In genomic region chr3:179163503-179163902, GRCh38 we compare ENCODE assay signal across 25 cellular contexts.
"Had no signal": no experiment of that assay in that cellular context is flagged by ENCODE, and none has a peak within 500 bp of the region (broad histone marks: within the 10 kb centered on the region; RNA-seq: fewer than 3 reads in every experiment).

No MANE protein-coding gene starts in this region.

- DNase-seq: activated CD4-positive, alpha-beta T cell treated with anti-CD3 and anti-CD28 coated beads for 36 hours; activated CD8-positive, alpha-beta memory T cell treated with anti-CD3 and anti-CD28 coated beads, Interleukin-2, amount 10 ng/mL, durations not matched to agents 7 days and 5 days; activated effector memory CD4-positive, alpha-beta T cell treated with Interleukin-2 at 50 U/mL for 16 hours; activated naive CD4-positive, alpha-beta T cell; activated T-cell treated with anti-CD3 and anti-CD28 coated beads, Interleukin-2, amount 50 U/mL, for 24 hours; amygdala; Karpas-422; MM.1S; NCI-H1105; NCI-H1436; NCI-H1694 treated with DMSO at 0.1 percent for 48 hours; NCI-H2029 treated with DMSO at 0.1 percent for 48 hours; NCI-H345; NCI-H510A; NCI-H526 treated with DMSO at 0.1 percent for 48 hours; NK-92 treated with Interleukin-12 subunit alpha and Interleukin-12 subunit beta, amount 100 ng/mL, for 24 hours; PC-9; SHP77 treated with DMSO at 0.1 percent for 48 hours; T-cell; T-helper 2 cell had no signal

- H3K27ac Mint-ChIP-seq: activated CD4-positive, alpha-beta T cell treated with anti-CD3 and anti-CD28 coated beads for 36 hours; activated CD8-positive, alpha-beta memory T cell treated with anti-CD3 and anti-CD28 coated beads, Interleukin-2, amount 10 ng/mL, durations not matched to agents 7 days and 5 days; activated naive CD4-positive, alpha-beta T cell treated with anti-CD3 and anti-CD28 coated beads, Interleukin-2, amount 50 U/mL, for 24 hours; activated T-cell treated with anti-CD3 and anti-CD28 coated beads, Interleukin-2, amount 50 U/mL, for 24 hours; activated T-helper 1 cell treated with anti-CD3 and anti-CD28 coated beads, Interleukin-12 subunit alpha, Interleukin-12 subunit beta, Interleukin-2, Interleukin-4 antibody, amounts not matched to agents 30 ng/mL and 10 ng/mL and 1 ng/mL, durations not matched to agents 14 hours and 24 hours and 36 hours; brain; T-cell had no signal

- H3K9me3 Mint-ChIP-seq: activated naive CD4-positive, alpha-beta T cell treated with anti-CD3 and anti-CD28 coated beads, Interleukin-2, amount 50 U/mL, for 24 hours; activated T-cell treated with anti-CD3 and anti-CD28 coated beads, Interleukin-2, amount 50 U/mL, for 24 hours; central memory CD8-positive, alpha-beta T cell had no signal

- H3K4me3 Mint-ChIP-seq: activated CD4-positive, alpha-beta T cell treated with anti-CD3 and anti-CD28 coated beads for 36 hours; activated CD8-positive, alpha-beta memory T cell treated with anti-CD3 and anti-CD28 coated beads, Interleukin-2, amount 10 ng/mL, durations not matched to agents 7 days and 5 days; activated naive CD4-positive, alpha-beta T cell treated with anti-CD3 and anti-CD28 coated beads, Interleukin-2, amount 50 U/mL, for 24 hours; activated T-cell treated with anti-CD3 and anti-CD28 coated beads, Interleukin-2, amount 50 U/mL, for 24 hours; activated T-helper 1 cell treated with anti-CD3 and anti-CD28 coated beads, Interleukin-12 subunit alpha, Interleukin-12 subunit beta, Interleukin-2, Interleukin-4 antibody, amounts not matched to agents 30 ng/mL and 10 ng/mL and 1 ng/mL, durations not matched to agents 14 hours and 24 hours and 36 hours; brain; central memory CD8-positive, alpha-beta T cell; T-cell had no signal

- FAIRE-seq: astrocyte had no signal

- H3K27me3 Mint-ChIP-seq: activated CD4-positive, alpha-beta T cell treated with anti-CD3 and anti-CD28 coated beads for 36 hours; activated CD8-positive, alpha-beta memory T cell treated with anti-CD3 and anti-CD28 coated beads, Interleukin-2, amount 10 ng/mL, durations not matched to agents 7 days and 5 days; activated naive CD4-positive, alpha-beta T cell treated with anti-CD3 and anti-CD28 coated beads, Interleukin-2, amount 50 U/mL, for 24 hours; activated T-cell treated with anti-CD3 and anti-CD28 coated beads, Interleukin-2, amount 50 U/mL, for 24 hours; brain; central memory CD8-positive, alpha-beta T cell; T-cell had no signal

- ATAC-seq: activated CD4-positive, alpha-beta T cell treated with anti-CD3 and anti-CD28 coated beads for 36 hours; activated CD8-positive, alpha-beta memory T cell treated with anti-CD3 and anti-CD28 coated beads, Interleukin-2, amount 10 ng/mL, durations not matched to agents 7 days and 5 days; T-cell had no signal
